ENCODE assay signal across 13 cellular contexts in the genomic region with DNA sequence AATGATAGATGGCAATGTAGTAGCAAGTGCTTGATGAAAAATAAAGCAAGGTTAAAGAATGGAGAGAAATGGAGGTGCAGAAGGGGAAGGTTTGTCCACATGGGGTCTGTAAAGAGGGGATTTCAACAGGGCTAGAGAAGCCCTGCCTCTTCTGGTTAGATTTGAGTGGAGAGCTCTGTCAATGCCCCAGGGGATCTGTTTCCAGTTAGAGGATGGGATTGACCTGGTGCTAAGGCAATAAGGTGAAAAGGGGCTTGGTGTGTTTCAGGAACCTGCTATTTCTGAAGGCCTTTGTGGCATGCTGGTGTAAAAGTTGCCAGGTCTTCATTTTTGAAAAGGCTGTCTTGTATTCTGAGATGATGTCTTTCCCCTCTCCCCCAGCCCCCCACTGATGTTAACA.
DNase-seq lines count a peak whose midpoint lies in the region; ATAC-seq lines count a peak whose summit lies in the region.
"Had no signal": no experiment of that assay in that cellular context is flagged by ENCODE, and none has a peak within 500 bp of the region (broad histone marks: within the 10 kb centered on the region; RNA-seq: fewer than 3 reads in every experiment).

No MANE protein-coding gene starts in this region.

- no peak overlapping the region for H3K4me3 ChIP-seq in NT2/D1 (ENCODE audit: insufficient read length, low read depth)
- H3K4me3 ChIP-seq in neuronal stem cell (ENCODE audit: low read length in 2 of 2): no peak overlapping the region

- peak overlapping the region; percentile 42 for H3K27ac ChIP-seq in neuronal stem cell (replicated peaks; ENCODE audit: low read length)
- H3K27ac ChIP-seq: RWPE1 had no signal

- H2AFZ ChIP-seq in neuronal stem cell (ENCODE audit: low read length): no peak overlapping the region

- H3K14ac ChIP-seq in neuronal stem cell (ENCODE audit: low read length): no peak overlapping the region

- no peak overlapping the region for H2BK15ac ChIP-seq in neuronal stem cell (ENCODE audit: low read length)

- no peak overlapping the region for H2BK12ac ChIP-seq in neuronal stem cell (ENCODE audit: low read length)

- H3K79me1 ChIP-seq in neuronal stem cell (ENCODE audit: low read depth, low read length): no peaks in the 10 kb centered on the region

- no peak overlapping the region for H2AK5ac ChIP-seq in neuronal stem cell (ENCODE audit: low read depth, low read length)

- H3K36me3 ChIP-seq in NT2/D1 (ENCODE audit: insufficient read depth, insufficient read length, low read length): no peaks in the 10 kb centered on the region
- peaks cover 0 to 9% of the 10 kb centered on the region in 2 donors for H3K36me3 ChIP-seq in neuronal stem cell (replicated peaks in 1 of 2; ENCODE audit: control insufficient read depth in 2 of 2, insufficient read depth in 2 of 2, low read length in 2 of 2)

- no peaks in the 10 kb centered on the region for H3K27me3 ChIP-seq in NT2/D1 (ENCODE audit: insufficient read depth, insufficient read length)
- no peaks in the 10 kb centered on the region for H3K27me3 ChIP-seq in neuronal stem cell (ENCODE audit: control insufficient read depth in 3 of 3, insufficient read depth in 3 of 3, low read depth in 1 of 3, low read length in 3 of 3)

- H3K9ac ChIP-seq in NT2/D1 (ENCODE audit: insufficient read length, low read depth) (no peak overlapping the region), neuronal stem cell (ENCODE audit: low read depth, low read length, poor library complexity) (no peak overlapping the region)

- H2BK5ac ChIP-seq in neuronal stem cell (ENCODE audit: low read length): no peak overlapping the region

- ATAC-seq in GM18858 (IDR thresholded peaks at IDR 0.05; ENCODE audit: unreplicated experiment): no peak

- peaks cover 4% of the 10 kb centered on the region for H3K4me1 ChIP-seq in NT2/D1 (ENCODE audit: insufficient read depth, insufficient read length)
- peaks cover 11 to 53% of the 10 kb centered on the region in 2 donors for H3K4me1 ChIP-seq in neuronal stem cell (ENCODE audit: control insufficient read depth in 2 of 2, insufficient read depth in 1 of 2, low read depth in 1 of 2, low read length in 2 of 2)

- DNase-seq in ELF-1 (ENCODE audit: low read depth, low spot score) (peak; percentile 81), NT2/D1 (ENCODE audit: low read depth, low spot score) (peak; percentile 30), islet precursor cell (peak; percentile 71), neuronal stem cell (ENCODE audit: low spot score) (no peak), DMS53 treated with DMSO at 0.1 percent for 48 hours (lab: John Stamatoyannopoulos, UW; ENCODE audit: unreplicated experiment) (no peak), NCI-H2081 (lab: John Stamatoyannopoulos, UW) (no peak), HT-29 (ENCODE audit: low spot score) (no peak)
- DNase-seq: COR-L47, GOT3, NCI-H187 treated with DMSO at 0.1 percent for 48 hours, NCI-H2171 treated with DMSO at 0.1 percent for 48 hours had no signal

- no peak overlapping the region for H4K8ac ChIP-seq in neuronal stem cell (ENCODE audit: low read depth, low read length)

- H4K91ac ChIP-seq in neuronal stem cell (ENCODE audit: low read depth, low read length, poor library complexity): no peak overlapping the region

- H3K18ac ChIP-seq in neuronal stem cell (ENCODE audit: low read length): no peak overlapping the region

- no peak overlapping the region for H2BK120ac ChIP-seq in neuronal stem cell (ENCODE audit: low read depth, low read length)

- H3K4ac ChIP-seq in neuronal stem cell (ENCODE audit: low read length): no peak overlapping the region

- H3K4me2 ChIP-seq in neuronal stem cell (ENCODE audit: insufficient read depth, low read length, poor library complexity, severe bottlenecking): no peak overlapping the region

- H3K9me3 ChIP-seq in NT2/D1 (ENCODE audit: insufficient read depth, low read length) (peaks cover 7% of the 10 kb centered on the region; the same call in 1 of the 2 replicates), neuronal stem cell (replicated peaks in 1 of 2; ENCODE audit: control insufficient read depth in 2 of 2, insufficient read depth in 1 of 2, low read depth in 1 of 2, low read length in 2 of 2) (peaks cover 0 to 21% of the 10 kb centered on the region in 2 donors)

- no peak overlapping the region for H3K23ac ChIP-seq in neuronal stem cell (ENCODE audit: low read depth, low read length, poor library complexity)

Comparison
In these comparisons a context has a peak if more than half of its experiments do, and no peak if none do; other contexts are left out.
1. DNase-seq: peak in ELF-1 (single experiment), NT2/D1 (single experiment) and islet precursor cell (single experiment); none in neuronal stem cell (single experiment), DMS53 treated with DMSO at 0.1 percent for 48 hours (single experiment), NCI-H2081 (0 of 2) and HT-29 (single experiment).